In the genomic region with DNA sequence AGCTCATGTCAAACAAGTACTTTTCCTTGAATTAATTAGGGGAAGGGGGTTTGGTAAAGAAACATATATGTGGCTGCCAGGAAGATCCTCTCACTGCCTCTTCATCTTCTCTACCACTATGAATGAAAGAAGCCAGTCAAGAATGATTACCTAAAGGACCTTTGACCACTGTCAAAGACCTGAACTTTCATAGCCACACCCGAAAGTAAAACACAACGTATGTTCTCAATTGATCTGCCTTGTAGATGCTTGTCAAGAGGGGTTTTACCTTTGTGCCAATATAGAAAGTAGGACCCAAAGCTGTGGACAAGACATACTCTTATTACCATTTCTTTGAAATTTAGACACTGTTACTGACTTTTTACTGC, we compare ENCODE assay signal across 12 cellular contexts.
DNase-seq lines count a peak whose midpoint lies in the region; ATAC-seq and TF ChIP-seq lines count a peak whose summit lies in the region.
"Had no signal": no experiment of that assay in that cellular context is flagged by ENCODE, and none has a peak within 500 bp of the region (broad histone marks: within the 10 kb centered on the region; RNA-seq: fewer than 3 reads in every experiment).

No MANE protein-coding gene starts in this region.

- no peak overlapping the region for H3K4me2 ChIP-seq in neural progenitor cell
- H3K4me2 ChIP-seq in Karpas-422 (ENCODE audit: low read depth, low read length, poor library complexity, severe bottlenecking): no peak overlapping the region

- H3K27ac Mint-ChIP-seq in T-helper 2 cell treated with Interferon-gamma antibody and Interleukin-4, amounts not matched to agents 5 μg/mL and 100 μg/mL, for 36 hours: peak overlapping the region; percentile 87
- H3K27ac Mint-ChIP-seq in neural progenitor cell: no peak overlapping the region
- H3K27ac Mint-ChIP-seq: progenitor cell of endocrine pancreas had no signal

- ATAC-seq in GM21717 (IDR thresholded peaks at IDR 0.05; ENCODE audit: unreplicated experiment) (peak; percentile 82), HG03378 (IDR thresholded peaks at IDR 0.05; ENCODE audit: unreplicated experiment) (peak; percentile 82)

- peaks cover 5% of the 10 kb centered on the region for H3K4me1 ChIP-seq in neural progenitor cell
- H3K4me1 ChIP-seq in Karpas-422 (ENCODE audit: low read length): no peaks in the 10 kb centered on the region

- H3F3A ChIP-seq in neural progenitor cell (ENCODE audit: low read depth): no peaks in the 10 kb centered on the region

- H3K36me3 Mint-ChIP-seq in T-helper 2 cell treated with Interferon-gamma antibody and Interleukin-4, amounts not matched to agents 5 μg/mL and 100 μg/mL, for 36 hours (ENCODE audit: low read depth): peaks cover 7% of the 10 kb centered on the region
- no peaks in the 10 kb centered on the region for H3K36me3 Mint-ChIP-seq in neural progenitor cell

- H3K36me3 ChIP-seq in neural progenitor cell (no peaks in the 10 kb centered on the region), Karpas-422 (ENCODE audit: insufficient read depth, low read length) (no peaks in the 10 kb centered on the region)

- no peak for DNase-seq in T-helper 2 cell treated with Interferon-gamma antibody and Interleukin-4, amounts not matched to agents 5 μg/mL and 100 μg/mL, for 36 hours (ENCODE audit: low spot score)
- no peak for DNase-seq in T-helper 2 cell
- DNase-seq in neural progenitor cell (ENCODE audit: low spot score): no peak
- DNase-seq in activated CD4-positive, CD25-positive, alpha-beta regulatory T cell treated with anti-CD3 and anti-CD28 coated beads, Interleukin-2, amount 50 U/mL, for 72 hours: no peak
- DNase-seq in Karpas-422: no peak
- DNase-seq in GM03348 (ENCODE audit: low spot score): no peak
- DNase-seq: effector memory CD4-positive, alpha-beta T cell; SHP77 treated with DMSO at 0.1 percent for 48 hours had no signal

- H4K20me1 ChIP-seq in neural progenitor cell (ENCODE audit: low read depth) (no peaks in the 10 kb centered on the region), Karpas-422 (ENCODE audit: insufficient read depth, low read depth, low read length) (no peaks in the 10 kb centered on the region)

- H3K27me3 ChIP-seq in neural progenitor cell (no peaks in the 10 kb centered on the region), Karpas-422 (ENCODE audit: low read length) (no peaks in the 10 kb centered on the region)

- H3K9me3 ChIP-seq in neural progenitor cell (ENCODE audit: low read depth): no peaks in the 10 kb centered on the region
- H3K9me3 ChIP-seq in Karpas-422 (ENCODE audit: low read length): peaks cover 3% of the 10 kb centered on the region; the same call in 1 of the 2 replicates

- no peaks in the 10 kb centered on the region for H3K9me3 Mint-ChIP-seq in T-helper 2 cell treated with Interferon-gamma antibody and Interleukin-4, amounts not matched to agents 5 μg/mL and 100 μg/mL, for 36 hours
- H3K9me3 Mint-ChIP-seq in neural progenitor cell: no peaks in the 10 kb centered on the region

- no peaks in the 10 kb centered on the region for H3K9me2 ChIP-seq in Karpas-422 (replicated peaks; ENCODE audit: insufficient read depth, low read length)

- H3K4me3 ChIP-seq in neural progenitor cell: no peak overlapping the region
- no peak overlapping the region for H3K4me3 ChIP-seq in Karpas-422 (ENCODE audit: low read length)

- no peaks in the 10 kb centered on the region for H3K79me2 ChIP-seq in neural progenitor cell (ENCODE audit: low read depth)
- H3K79me2 ChIP-seq in Karpas-422 (ENCODE audit: low read length): no peaks in the 10 kb centered on the region

- H2AFZ ChIP-seq in neural progenitor cell (replicated peaks) (peak overlapping the region; percentile 81), Karpas-422 (ENCODE audit: low read length) (no peak overlapping the region)

- H3K9ac ChIP-seq in neural progenitor cell (no peak overlapping the region), Karpas-422 (ENCODE audit: low read length) (no peak overlapping the region)

- no peak for TF ChIP-seq CTCF in neural progenitor cell (IDR thresholded peaks at IDR 0.05)

- H3K27ac ChIP-seq in neural progenitor cell (no peak overlapping the region), Karpas-422 (ENCODE audit: low read length) (no peak overlapping the region)
- H3K27ac ChIP-seq: 22Rv1 had no signal

- peaks cover 44% of the 10 kb centered on the region for H3K4me1 Mint-ChIP-seq in T-helper 2 cell treated with Interferon-gamma antibody and Interleukin-4, amounts not matched to agents 5 μg/mL and 100 μg/mL, for 36 hours (ENCODE audit: low read depth)
- no peaks in the 10 kb centered on the region for H3K4me1 Mint-ChIP-seq in neural progenitor cell

- peak overlapping the region; percentile 48 for H3K4me3 Mint-ChIP-seq in T-helper 2 cell treated with Interferon-gamma antibody and Interleukin-4, amounts not matched to agents 5 μg/mL and 100 μg/mL, for 36 hours
- no peak overlapping the region for H3K4me3 Mint-ChIP-seq in neural progenitor cell

- no peaks in the 10 kb centered on the region for H3K27me3 Mint-ChIP-seq in T-helper 2 cell treated with Interferon-gamma antibody and Interleukin-4, amounts not matched to agents 5 μg/mL and 100 μg/mL, for 36 hours (ENCODE audit: low read depth)
- H3K27me3 Mint-ChIP-seq in neural progenitor cell (ENCODE audit: insufficient read depth, low read depth): no peaks in the 10 kb centered on the region
- H3K27me3 Mint-ChIP-seq: progenitor cell of endocrine pancreas had no signal
